Comparison of ENCODE assay signal across 1 cellular context in the genomic region with DNA sequence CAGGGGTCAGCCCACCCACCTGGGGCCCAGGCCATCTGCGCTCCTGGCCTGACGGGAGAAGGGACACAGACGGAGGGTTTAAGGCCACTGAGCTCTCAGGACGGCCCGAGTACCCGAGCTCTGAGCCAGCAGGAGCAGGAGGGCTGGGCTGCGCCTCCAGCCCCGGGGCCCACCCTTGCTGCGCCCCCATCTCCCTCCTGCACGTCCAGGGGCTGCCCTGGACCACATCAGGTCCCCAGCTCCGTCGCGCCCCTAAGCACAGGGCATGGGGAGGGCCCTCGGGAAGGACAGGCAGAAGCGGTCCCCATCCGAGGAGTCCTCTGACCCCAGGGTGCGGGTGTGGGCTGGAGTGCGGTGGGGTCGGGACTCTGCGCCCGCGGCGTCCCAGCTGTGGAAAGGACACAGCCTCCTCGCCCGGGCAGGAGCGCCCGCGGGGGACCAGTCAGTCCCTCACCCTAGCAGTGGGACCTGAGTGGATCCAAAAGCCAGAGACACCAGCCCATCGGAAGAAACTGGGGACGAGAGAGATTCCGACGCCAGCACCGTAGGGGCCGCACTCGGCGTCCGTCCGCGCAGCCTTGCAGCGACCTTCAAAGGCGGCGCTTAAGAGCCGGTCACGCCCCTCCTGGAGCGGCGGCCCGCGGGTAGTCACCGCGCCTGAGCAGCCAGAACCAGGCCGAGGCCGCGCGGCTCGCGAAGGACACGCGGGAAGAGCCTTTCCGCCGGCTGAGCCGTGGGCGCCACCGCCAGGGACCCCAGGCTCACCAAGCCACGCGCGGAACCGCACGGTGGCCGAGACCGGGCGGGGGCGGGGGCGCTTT.
TF ChIP-seq lines count a peak whose summit lies in the region.

No MANE protein-coding gene starts in this region.

TF ChIP-seq in K562, 482 proteins besides CTCF, POLR2A, EP300 and RAD21 (continued from another document):
- TF ChIP-seq CREB3L1 (IDR thresholded peaks at IDR 0.05; ENCODE audit: borderline replicate concordance, low read depth) (0 out of 2 replicates have a peak, but pooled peaks have one; percentile 24), ZNF76 (CRISPR knock-in tag; IDR thresholded peaks at IDR 0.05; ENCODE audit: borderline replicate concordance) (no peak), ZKSCAN1 (IDR thresholded peaks at IDR 0.05; ENCODE audit: low read depth, low read length) (no peak), KDM5B (IDR thresholded peaks at IDR 0.05; ENCODE audit: insufficient replicate concordance, low read depth, low read length) (no peak), NFYB (IDR thresholded peaks at IDR 0.05; ENCODE audit: extremely low read depth, insufficient read length) (no peak), KDM1A (IDR thresholded peaks at IDR 0.05) (no peak), L3MBTL2 (IDR thresholded peaks at IDR 0.05) (peak; percentile 85), TARDBP (IDR thresholded peaks at IDR 0.05) (no peak), CXXC5 (CRISPR knock-in tag; IDR thresholded peaks at IDR 0.05) (peak; percentile 26; the same call in 1 of the 2 replicates), UBTF (IDR thresholded peaks at IDR 0.05; ENCODE audit: borderline replicate concordance in 1 of 2, low read depth in 2 of 2, low read length in 2 of 2) (0 out of 4 replicates have a peak, but pooled peaks of 1 of the 2 experiments have one; percentile 54), TCFL5 (CRISPR knock-in tag; conservative IDR thresholded peaks at IDR 0.05) (no peak), CTCFL (IDR thresholded peaks at IDR 0.05; ENCODE audit: borderline replicate concordance, insufficient read depth, low read depth, low read length, poor library complexity, severe bottlenecking) (no peak), HNRNPLL (IDR thresholded peaks at IDR 0.05; ENCODE audit: low read depth, low read length, poor library complexity, severe bottlenecking) (peak; percentile 98)
- TF ChIP-seq, protein P1, sequence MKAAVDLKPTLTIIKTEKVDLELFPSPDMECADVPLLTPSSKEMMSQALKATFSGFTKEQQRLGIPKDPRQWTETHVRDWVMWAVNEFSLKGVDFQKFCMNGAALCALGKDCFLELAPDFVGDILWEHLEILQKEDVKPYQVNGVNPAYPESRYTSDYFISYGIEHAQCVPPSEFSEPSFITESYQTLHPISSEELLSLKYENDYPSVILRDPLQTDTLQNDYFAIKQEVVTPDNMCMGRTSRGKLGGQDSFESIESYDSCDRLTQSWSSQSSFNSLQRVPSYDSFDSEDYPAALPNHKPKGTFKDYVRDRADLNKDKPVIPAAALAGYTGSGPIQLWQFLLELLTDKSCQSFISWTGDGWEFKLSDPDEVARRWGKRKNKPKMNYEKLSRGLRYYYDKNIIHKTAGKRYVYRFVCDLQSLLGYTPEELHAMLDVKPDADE (conservative IDR thresholded peaks at IDR 0.05; ENCODE audit: control insufficient read depth, low read depth, low read length) = no peak
- TF ChIP-seq, protein P2, sequence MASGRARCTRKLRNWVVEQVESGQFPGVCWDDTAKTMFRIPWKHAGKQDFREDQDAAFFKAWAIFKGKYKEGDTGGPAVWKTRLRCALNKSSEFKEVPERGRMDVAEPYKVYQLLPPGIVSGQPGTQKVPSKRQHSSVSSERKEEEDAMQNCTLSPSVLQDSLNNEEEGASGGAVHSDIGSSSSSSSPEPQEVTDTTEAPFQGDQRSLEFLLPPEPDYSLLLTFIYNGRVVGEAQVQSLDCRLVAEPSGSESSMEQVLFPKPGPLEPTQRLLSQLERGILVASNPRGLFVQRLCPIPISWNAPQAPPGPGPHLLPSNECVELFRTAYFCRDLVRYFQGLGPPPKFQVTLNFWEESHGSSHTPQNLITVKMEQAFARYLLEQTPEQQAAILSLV (tag; IDR thresholded peaks at IDR 0.05) = no peak
- TF ChIP-seq, protein P3, sequence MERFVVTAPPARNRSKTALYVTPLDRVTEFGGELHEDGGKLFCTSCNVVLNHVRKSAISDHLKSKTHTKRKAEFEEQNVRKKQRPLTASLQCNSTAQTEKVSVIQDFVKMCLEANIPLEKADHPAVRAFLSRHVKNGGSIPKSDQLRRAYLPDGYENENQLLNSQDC (CRISPR knock-in tag; IDR thresholded peaks at IDR 0.05) = no peak
